ENCODE assay signal across 1 cellular context in the genomic region with DNA sequence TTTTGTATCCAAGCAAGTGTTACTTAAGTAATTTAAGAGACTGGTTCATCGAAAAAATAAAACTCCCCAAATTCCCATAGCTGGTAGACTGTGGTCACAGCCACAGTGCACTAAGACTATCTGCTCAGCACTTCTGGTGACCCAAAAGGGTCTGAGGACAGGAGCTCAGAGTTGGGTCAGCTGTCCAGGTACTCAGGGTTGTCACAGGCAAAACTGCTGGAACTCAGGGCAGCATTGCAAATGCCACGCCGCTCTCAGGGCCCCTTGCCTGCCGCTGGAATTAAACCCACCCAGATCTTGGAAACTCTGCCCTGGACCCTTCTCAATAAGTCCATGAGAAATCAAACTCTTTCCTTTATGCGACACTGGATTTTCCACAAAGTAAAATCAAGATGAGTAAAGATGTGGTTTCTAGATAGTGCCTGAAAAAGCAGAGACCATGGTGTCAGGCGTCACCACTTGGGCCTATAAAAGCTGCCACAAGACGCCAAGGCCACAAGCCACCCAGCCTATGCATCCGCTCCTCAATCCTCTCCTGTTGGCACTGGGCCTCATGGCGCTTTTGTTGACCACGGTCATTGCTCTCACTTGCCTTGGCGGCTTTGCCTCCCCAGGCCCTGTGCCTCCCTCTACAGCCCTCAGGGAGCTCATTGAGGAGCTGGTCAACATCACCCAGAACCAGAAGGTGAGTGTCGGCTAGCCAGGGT.
TF ChIP-seq lines count a peak whose summit lies in the region.

A gene (plus strand): TSS at position 498 of the 707 bp plus-strand sequence. CDS start 14 bp downstream, at position 512.

TF ChIP-seq in K562, 482 proteins besides CTCF, POLR2A, EP300 and RAD21:
- TF ChIP-seq, protein P1, sequence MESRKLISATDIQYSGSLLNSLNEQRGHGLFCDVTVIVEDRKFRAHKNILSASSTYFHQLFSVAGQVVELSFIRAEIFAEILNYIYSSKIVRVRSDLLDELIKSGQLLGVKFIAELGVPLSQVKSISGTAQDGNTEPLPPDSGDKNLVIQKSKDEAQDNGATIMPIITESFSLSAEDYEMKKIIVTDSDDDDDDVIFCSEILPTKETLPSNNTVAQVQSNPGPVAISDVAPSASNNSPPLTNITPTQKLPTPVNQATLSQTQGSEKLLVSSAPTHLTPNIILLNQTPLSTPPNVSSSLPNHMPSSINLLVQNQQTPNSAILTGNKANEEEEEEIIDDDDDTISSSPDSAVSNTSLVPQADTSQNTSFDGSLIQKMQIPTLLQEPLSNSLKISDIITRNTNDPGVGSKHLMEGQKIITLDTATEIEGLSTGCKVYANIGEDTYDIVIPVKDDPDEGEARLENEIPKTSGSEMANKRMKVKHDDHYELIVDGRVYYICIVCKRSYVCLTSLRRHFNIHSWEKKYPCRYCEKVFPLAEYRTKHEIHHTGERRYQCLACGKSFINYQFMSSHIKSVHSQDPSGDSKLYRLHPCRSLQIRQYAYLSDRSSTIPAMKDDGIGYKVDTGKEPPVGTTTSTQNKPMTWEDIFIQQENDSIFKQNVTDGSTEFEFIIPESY (CRISPR knock-in tag; IDR thresholded peaks at IDR 0.05): 0 out of 2 replicates have a peak, but pooled peaks have one; percentile 23
- TF ChIP-seq, protein P2, sequence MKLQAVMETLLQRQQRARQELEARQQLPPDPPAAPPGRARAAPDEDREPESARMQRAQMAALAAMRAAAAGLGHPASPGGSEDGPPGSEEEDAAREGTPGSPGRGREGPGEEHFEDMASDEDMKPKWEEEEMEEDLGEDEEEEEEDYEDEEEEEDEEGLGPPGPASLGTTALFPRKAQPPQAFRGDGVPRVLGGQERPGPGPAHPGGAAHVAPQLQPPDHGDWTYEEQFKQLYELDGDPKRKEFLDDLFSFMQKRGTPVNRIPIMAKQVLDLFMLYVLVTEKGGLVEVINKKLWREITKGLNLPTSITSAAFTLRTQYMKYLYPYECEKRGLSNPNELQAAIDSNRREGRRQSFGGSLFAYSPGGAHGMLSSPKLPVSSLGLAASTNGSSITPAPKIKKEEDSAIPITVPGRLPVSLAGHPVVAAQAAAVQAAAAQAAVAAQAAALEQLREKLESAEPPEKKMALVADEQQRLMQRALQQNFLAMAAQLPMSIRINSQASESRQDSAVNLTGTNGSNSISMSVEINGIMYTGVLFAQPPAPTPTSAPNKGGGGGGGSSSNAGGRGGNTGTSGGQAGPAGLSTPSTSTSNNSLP (IDR thresholded peaks at IDR 0.05; ENCODE audit: borderline replicate concordance, low read depth, low read length): no peak
